ENCODE assay signal across 26 cellular contexts in the genomic region with DNA sequence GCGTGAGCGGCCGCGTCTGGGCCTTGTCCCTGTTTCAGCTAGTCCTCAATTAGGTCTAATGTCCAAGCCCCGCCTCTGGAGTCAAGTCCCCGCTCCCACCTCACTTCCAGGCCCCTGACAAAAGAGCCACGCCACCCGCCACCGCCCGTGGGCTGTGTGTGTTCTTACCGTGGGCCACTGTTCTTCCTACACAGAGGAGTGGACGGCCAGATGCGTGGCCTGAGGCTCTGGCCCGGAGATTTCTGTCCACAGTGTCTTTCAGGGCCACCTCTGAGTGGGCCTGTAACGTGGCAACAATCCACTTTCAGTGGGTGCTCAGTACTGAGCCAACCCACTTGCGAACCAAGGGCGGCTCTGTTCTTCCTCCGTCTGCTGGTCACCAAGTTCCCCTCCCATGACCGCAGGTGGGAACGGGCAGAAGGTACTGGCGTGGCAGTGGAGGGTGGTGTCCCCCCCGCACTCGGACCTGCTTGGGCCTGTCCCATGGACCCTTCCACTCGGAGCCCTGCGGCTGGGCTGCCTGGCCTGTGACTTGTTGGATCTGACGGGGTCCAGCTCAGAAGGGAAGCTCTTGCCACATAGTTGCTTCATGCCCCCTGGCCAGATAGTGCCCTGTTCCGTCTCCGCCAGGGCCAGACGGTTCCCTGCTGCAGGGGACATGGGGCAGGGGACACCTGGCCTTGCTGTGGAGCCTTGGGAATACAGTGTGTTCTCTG. TPM values are rescaled to one million over a fixed set of nuclear protein-coding genes. Genes with fewer than 3 reads are reported as not detected.
"Had no signal": no experiment of that assay in that cellular context is flagged by ENCODE, and none has a peak within 500 bp of the region (broad histone marks: within the 10 kb centered on the region; RNA-seq: fewer than 3 reads in every experiment).

No MANE protein-coding gene starts in this region.

- H3K4me1 ChIP-seq: psoas muscle had no signal

- H3K4me3 Mint-ChIP-seq: neural crest cell had no signal

- H3K27ac Mint-ChIP-seq: activated naive CD8-positive, alpha-beta T cell treated with anti-CD3 and anti-CD28 coated beads for 36 hours; naive B cell; T-cell had no signal

- ATAC-seq: T-cell had no signal

- H3K4me3 ChIP-seq: cardiac muscle cell, ovary had no signal

- H3K27me3 ChIP-seq: cardiac muscle cell, ovary had no signal

- H3K36me3 ChIP-seq: cardiac muscle cell, esophagus muscularis mucosa, ovary, spleen had no signal

- H3K9me3 Mint-ChIP-seq: T-cell had no signal

- H3K36me3 Mint-ChIP-seq: activated naive CD8-positive, alpha-beta T cell treated with anti-CD3 and anti-CD28 coated beads for 36 hours; naive B cell; T-cell had no signal

- H3K9me3 ChIP-seq: esophagus muscularis mucosa, ovary, psoas muscle had no signal

- DNase-seq: activated CD4-positive, alpha-beta T cell treated with anti-CD3 and anti-CD28 coated beads, Interleukin-2, amount 50 U/mL, for 1 hour; activated CD4-positive, CD25-positive, alpha-beta regulatory T cell; activated CD8-positive, alpha-beta memory T cell treated with anti-CD3 and anti-CD28 coated beads for 24 hours; activated CD8-positive, alpha-beta memory T cell treated with anti-CD3 and anti-CD28 coated beads, Interleukin-2, amount 50 U/mL, for 48 hours; activated effector memory CD4-positive, alpha-beta T cell treated with anti-CD3 and anti-CD28 coated beads, Interleukin-2, amount 50 U/mL, for 16 hours; activated naive CD8-positive, alpha-beta T cell treated with anti-CD3 and anti-CD28 coated beads for 36 hours; amniotic stem cell; dermis blood vessel endothelial cell; effector memory CD4-positive, alpha-beta T cell; glutamatergic neuron; hypothalamus; kidney; naive B cell; ovary; psoas muscle; spleen; stimulated activated naive CD4-positive, alpha-beta T cell; T-cell; T-helper 9 cell had no signal

- H3K27ac ChIP-seq: cardiac muscle cell, ovary, psoas muscle had no signal

- FAIRE-seq: kidney had no signal

RNA-seq across cellular contexts. Expression of gene UNCX, which starts 57.6 kb away (rescaled TPM):
- total RNA-seq: activated naive CD8-positive, alpha-beta T cell treated with anti-CD3 and anti-CD28 coated beads for 36 hours; dermis blood vessel endothelial cell; endothelial cell of umbilical vein; esophagus muscularis mucosa; left lobe of liver; mononuclear cell; ovary; psoas muscle; spleen; T-cell; ureter had no signal
- polyA plus RNA-seq: endothelial cell of umbilical vein, ovary, psoas muscle, spleen had no signal
